ENCODE assay signal across 32 cellular contexts in the genomic region with DNA sequence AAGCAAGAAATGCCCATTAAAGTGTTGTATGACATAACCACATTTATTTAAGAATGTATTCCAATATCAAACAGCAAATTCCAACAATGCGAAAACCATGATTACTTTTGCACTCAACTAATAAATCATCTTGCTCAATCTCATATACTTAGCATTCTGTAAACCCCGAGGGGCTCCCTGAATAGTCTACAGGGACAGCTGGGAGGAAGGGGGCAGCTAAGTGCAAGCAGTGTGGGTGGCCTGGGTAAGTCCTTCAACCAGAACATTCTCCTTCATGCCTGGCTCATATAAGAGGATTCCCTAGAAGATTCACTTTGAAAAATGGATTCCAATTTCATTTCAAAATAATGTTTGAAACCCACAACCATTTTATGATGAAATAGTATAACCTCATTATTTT.
"Had no signal": no experiment of that assay in that cellular context is flagged by ENCODE, and none has a peak within 500 bp of the region (broad histone marks: within the 10 kb centered on the region; RNA-seq: fewer than 3 reads in every experiment).

No MANE protein-coding gene starts in this region.

- H3K27ac Mint-ChIP-seq: naive thymus-derived CD8-positive, alpha-beta T cell; natural killer cell treated with Interleukin-12 subunit alpha and Interleukin-12 subunit beta and Interleukin-15 and Interleukin-18, amount 100 ng/mL, for 72 hours; neural progenitor cell; progenitor cell of endocrine pancreas; stimulated activated memory B cell treated with anti-CD40 and anti-IgM and Interleukin-4, amounts not matched to agents 10 μg/mL and 1 μg/mL and 100 μg/mL, for 72 hours; stimulated activated naive CD8-positive, alpha-beta T cell treated with anti-CD3 and anti-CD28 coated beads, Interleukin-15, amount 100 ng/mL, for 72 hours; type B pancreatic cell had no signal

- H3K4me1 ChIP-seq: parathyroid adenoma, psoas muscle, right lobe of liver, sigmoid colon, spleen, suprapubic skin, testis, tibial artery, transverse colon, upper lobe of right lung, uterus had no signal

- H3K4me2 ChIP-seq: neural progenitor cell, smooth muscle cell had no signal

- H2AFZ ChIP-seq: neural progenitor cell, parathyroid adenoma had no signal

- H3K27me3 Mint-ChIP-seq: naive thymus-derived CD8-positive, alpha-beta T cell; natural killer cell treated with Interleukin-12 subunit alpha and Interleukin-12 subunit beta and Interleukin-15 and Interleukin-18, amount 100 ng/mL, for 72 hours; progenitor cell of endocrine pancreas; stimulated activated memory B cell treated with anti-CD40 and anti-IgM and Interleukin-4, amounts not matched to agents 10 μg/mL and 1 μg/mL and 100 μg/mL, for 72 hours; stimulated activated naive CD8-positive, alpha-beta T cell treated with anti-CD3 and anti-CD28 coated beads, Interleukin-15, amount 100 ng/mL, for 72 hours; type B pancreatic cell had no signal

- DNase-seq: naive thymus-derived CD8-positive, alpha-beta T cell; occipital lobe; ovary; posterior cingulate gyrus; psoas muscle; right cardiac atrium; right lobe of liver; sigmoid colon; spleen; stimulated activated CD4-positive, alpha-beta T cell treated with anti-CD3 and anti-CD28 coated beads, Interleukin-12 subunit alpha, Interleukin-12 subunit beta, amount 100 ng/mL, for 4 hours; stimulated activated CD4-positive, alpha-beta T cell treated with anti-CD3 and anti-CD28 coated beads, Interleukin-1b, Interleukin-23, amount 100 ng/mL, for 48 hours; stimulated activated CD4-positive, alpha-beta T cell treated with anti-CD3 and anti-CD28 coated beads, Interleukin-4, amount 100 ng/mL, for 1 hour; stimulated activated CD4-positive, alpha-beta T cell treated with anti-CD3 and anti-CD28 coated beads, Interleukin-4, amount 100 ng/mL, for 4 hours; stimulated activated CD8-positive, alpha-beta memory T cell treated with anti-CD3 and anti-CD28 coated beads, Interleukin-4, amount 100 ng/mL, for 48 hours; stimulated activated naive CD4-positive, alpha-beta T cell; stimulated activated naive CD8-positive, alpha-beta T cell treated with anti-CD3 and anti-CD28 coated beads, Interleukin-15, amount 100 ng/mL, for 72 hours; stimulated activated naive CD8-positive, alpha-beta T cell treated with anti-CD3 and anti-CD28 coated beads, Interleukin-15, Interleukin-2, amounts not matched to agents 100 U/mL and 50 U/mL, for 24 hours; substantia nigra; testis; tibial artery; transverse colon; upper lobe of right lung; uterus had no signal

- H3K36me3 ChIP-seq: neural progenitor cell, ovary, right lobe of liver, sigmoid colon, spleen, suprapubic skin, tibial artery, transverse colon, upper lobe of right lung, uterus had no signal

- H3K4me3 ChIP-seq: neural progenitor cell, ovary, psoas muscle, right lobe of liver, sigmoid colon, skin epidermis, smooth muscle cell, spleen, suprapubic skin, testis, tibial artery, transverse colon, upper lobe of right lung, uterus had no signal

- H3K79me2 ChIP-seq: parathyroid adenoma had no signal

- H3K4me3 Mint-ChIP-seq: naive thymus-derived CD8-positive, alpha-beta T cell; natural killer cell treated with Interleukin-12 subunit alpha and Interleukin-12 subunit beta and Interleukin-15 and Interleukin-18, amount 100 ng/mL, for 72 hours; neural progenitor cell; stimulated activated memory B cell treated with anti-CD40 and anti-IgM and Interleukin-4, amounts not matched to agents 10 μg/mL and 1 μg/mL and 100 μg/mL, for 72 hours; stimulated activated naive CD8-positive, alpha-beta T cell treated with anti-CD3 and anti-CD28 coated beads, Interleukin-15, amount 100 ng/mL, for 72 hours; type B pancreatic cell had no signal

- H3K27ac ChIP-seq: neural progenitor cell, ovary, parathyroid adenoma, psoas muscle, right lobe of liver, sigmoid colon, skin epidermis, spleen, suprapubic skin, testis, tibial artery, transverse colon, upper lobe of right lung, uterus had no signal

- H3K4me1 Mint-ChIP-seq: naive thymus-derived CD8-positive, alpha-beta T cell; stimulated activated memory B cell treated with anti-CD40 and anti-IgM and Interleukin-4, amounts not matched to agents 10 μg/mL and 1 μg/mL and 100 μg/mL, for 72 hours; stimulated activated naive CD8-positive, alpha-beta T cell treated with anti-CD3 and anti-CD28 coated beads, Interleukin-15, amount 100 ng/mL, for 72 hours had no signal

- H3K9me3 Mint-ChIP-seq: neural progenitor cell; stimulated activated memory B cell treated with anti-CD40 and anti-IgM and Interleukin-4, amounts not matched to agents 10 μg/mL and 1 μg/mL and 100 μg/mL, for 72 hours; type B pancreatic cell had no signal

- H3K36me3 Mint-ChIP-seq: naive thymus-derived CD8-positive, alpha-beta T cell; natural killer cell treated with Interleukin-12 subunit alpha and Interleukin-12 subunit beta and Interleukin-15 and Interleukin-18, amount 100 ng/mL, for 72 hours; neural progenitor cell; stimulated activated memory B cell treated with anti-CD40 and anti-IgM and Interleukin-4, amounts not matched to agents 10 μg/mL and 1 μg/mL and 100 μg/mL, for 72 hours; type B pancreatic cell had no signal

- H3K9me3 ChIP-seq: ovary, psoas muscle, right lobe of liver, sigmoid colon, suprapubic skin, testis, tibial artery, transverse colon, upper lobe of right lung, uterus had no signal

- H3K27me3 ChIP-seq: neural progenitor cell, ovary, right lobe of liver, sigmoid colon, spleen, suprapubic skin, testis, tibial artery, transverse colon, upper lobe of right lung, uterus had no signal
